In the genomic region with DNA sequence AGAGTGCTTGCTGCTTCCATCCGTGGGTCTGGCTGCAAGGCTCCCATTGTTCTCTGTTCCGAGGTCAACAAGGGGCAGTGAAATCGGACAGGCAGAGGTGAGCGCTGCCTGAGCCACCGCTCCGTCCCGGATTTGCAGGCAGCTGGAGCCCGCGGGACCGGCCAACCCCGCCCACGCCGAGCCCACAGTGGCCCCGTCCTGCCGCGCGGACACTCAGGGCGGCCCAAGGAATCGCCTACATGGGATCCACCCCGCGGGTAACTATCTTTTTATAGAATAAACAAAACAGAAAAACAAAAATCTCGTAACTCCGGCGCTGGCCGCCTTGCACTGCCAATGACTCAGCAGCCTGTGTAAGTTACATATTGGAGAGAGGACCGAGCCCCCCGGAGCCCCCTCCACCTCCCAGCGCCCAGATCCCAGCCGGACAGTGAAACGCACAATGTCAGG, we compare ENCODE assay signal across 1 cellular context.
TF ChIP-seq lines count a peak whose summit lies in the region.

No MANE protein-coding gene starts in this region.

TF ChIP-seq in HepG2, 621 proteins besides CTCF, POLR2A, EP300 and RAD21 (continued from another document and continues in another):
- TF ChIP-seq HHEX (CRISPR knock-in tag; IDR thresholded peaks at IDR 0.05) (no peak), ZNF260 (CRISPR knock-in tag; IDR thresholded peaks at IDR 0.05; ENCODE audit: borderline replicate concordance, low read depth) (no peak), ZNF263 (CRISPR knock-in tag; IDR thresholded peaks at IDR 0.05) (no peak), ZNF775 (CRISPR knock-in tag; IDR thresholded peaks at IDR 0.05; ENCODE audit: borderline replicate concordance) (no peak), KAT8 (CRISPR knock-in tag; IDR thresholded peaks at IDR 0.05) (no peak), ZFP1 (CRISPR knock-in tag; IDR thresholded peaks at IDR 0.05) (no peak), NR2C2 (CRISPR knock-in tag; IDR thresholded peaks at IDR 0.05; ENCODE audit: borderline replicate concordance) (no peak), JARID2 (CRISPR knock-in tag; IDR thresholded peaks at IDR 0.05; ENCODE audit: insufficient replicate concordance) (no peak), KLF13 (CRISPR knock-in tag; IDR thresholded peaks at IDR 0.05) (no peak), REXO4 (CRISPR knock-in tag; IDR thresholded peaks at IDR 0.05; ENCODE audit: borderline replicate concordance) (no peak), GATAD2A (CRISPR knock-in tag; IDR thresholded peaks at IDR 0.05) (peak; percentile 40; the same call in 1 of the 2 replicates), ZNF256 (CRISPR knock-in tag; conservative IDR thresholded peaks at IDR 0.05) (no peak), ZFP36L2 (CRISPR knock-in tag; IDR thresholded peaks at IDR 0.05) (no peak), HOXA5 (CRISPR knock-in tag; IDR thresholded peaks at IDR 0.05) (no peak), MXI1 (IDR thresholded peaks at IDR 0.05; ENCODE audit: borderline replicate concordance, low read depth, low read length) (no peak), KLF12 (CRISPR knock-in tag; IDR thresholded peaks at IDR 0.05; ENCODE audit: borderline replicate concordance) (no peak), NPAS2 (CRISPR knock-in tag; IDR thresholded peaks at IDR 0.05; ENCODE audit: borderline replicate concordance) (no peak), ZNF460 (CRISPR knock-in tag; IDR thresholded peaks at IDR 0.05; ENCODE audit: borderline replicate concordance) (no peak), ZNF543 (CRISPR knock-in tag; IDR thresholded peaks at IDR 0.05) (no peak), MBNL3 (CRISPR knock-in tag; conservative IDR thresholded peaks at IDR 0.05) (no peak), ZNF737 (CRISPR knock-in tag; IDR thresholded peaks at IDR 0.05; ENCODE audit: borderline replicate concordance) (no peak), ZNF20 (CRISPR knock-in tag; IDR thresholded peaks at IDR 0.05) (no peak), SP4 (CRISPR knock-in tag; IDR thresholded peaks at IDR 0.05) (no peak), TBX2 (CRISPR knock-in tag; IDR thresholded peaks at IDR 0.05; ENCODE audit: borderline replicate concordance) (no peak), ZNF556 (CRISPR knock-in tag; IDR thresholded peaks at IDR 0.05; ENCODE audit: borderline replicate concordance) (no peak), ZNF430 (CRISPR knock-in tag; IDR thresholded peaks at IDR 0.05) (no peak)
- TF ChIP-seq, protein P1, sequence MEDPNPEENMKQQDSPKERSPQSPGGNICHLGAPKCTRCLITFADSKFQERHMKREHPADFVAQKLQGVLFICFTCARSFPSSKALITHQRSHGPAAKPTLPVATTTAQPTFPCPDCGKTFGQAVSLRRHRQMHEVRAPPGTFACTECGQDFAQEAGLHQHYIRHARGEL (CRISPR knock-in tag; IDR thresholded peaks at IDR 0.05): no peak
- TF ChIP-seq, protein P2, sequence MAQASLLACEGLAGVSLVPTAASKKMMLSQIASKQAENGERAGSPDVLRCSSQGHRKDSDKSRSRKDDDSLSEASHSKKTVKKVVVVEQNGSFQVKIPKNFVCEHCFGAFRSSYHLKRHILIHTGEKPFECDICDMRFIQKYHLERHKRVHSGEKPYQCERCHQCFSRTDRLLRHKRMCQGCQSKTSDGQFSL (CRISPR knock-in tag; IDR thresholded peaks at IDR 0.05): no peak
- TF ChIP-seq, protein P3, sequence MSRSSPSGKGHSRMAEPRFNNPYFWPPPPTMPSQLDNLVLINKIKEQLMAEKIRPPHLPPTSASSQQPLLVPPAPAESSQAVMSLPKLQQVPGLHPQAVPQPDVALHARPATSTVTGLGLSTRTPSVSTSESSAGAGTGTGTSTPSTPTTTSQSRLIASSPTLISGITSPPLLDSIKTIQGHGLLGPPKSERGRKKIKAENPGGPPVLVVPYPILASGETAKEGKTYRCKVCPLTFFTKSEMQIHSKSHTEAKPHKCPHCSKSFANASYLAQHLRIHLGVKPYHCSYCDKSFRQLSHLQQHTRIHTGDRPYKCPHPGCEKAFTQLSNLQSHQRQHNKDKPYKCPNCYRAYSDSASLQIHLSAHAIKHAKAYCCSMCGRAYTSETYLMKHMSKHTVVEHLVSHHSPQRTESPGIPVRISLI (CRISPR knock-in tag; IDR thresholded peaks at IDR 0.05; ENCODE audit: borderline replicate concordance): no peak
- TF ChIP-seq, protein P4, sequence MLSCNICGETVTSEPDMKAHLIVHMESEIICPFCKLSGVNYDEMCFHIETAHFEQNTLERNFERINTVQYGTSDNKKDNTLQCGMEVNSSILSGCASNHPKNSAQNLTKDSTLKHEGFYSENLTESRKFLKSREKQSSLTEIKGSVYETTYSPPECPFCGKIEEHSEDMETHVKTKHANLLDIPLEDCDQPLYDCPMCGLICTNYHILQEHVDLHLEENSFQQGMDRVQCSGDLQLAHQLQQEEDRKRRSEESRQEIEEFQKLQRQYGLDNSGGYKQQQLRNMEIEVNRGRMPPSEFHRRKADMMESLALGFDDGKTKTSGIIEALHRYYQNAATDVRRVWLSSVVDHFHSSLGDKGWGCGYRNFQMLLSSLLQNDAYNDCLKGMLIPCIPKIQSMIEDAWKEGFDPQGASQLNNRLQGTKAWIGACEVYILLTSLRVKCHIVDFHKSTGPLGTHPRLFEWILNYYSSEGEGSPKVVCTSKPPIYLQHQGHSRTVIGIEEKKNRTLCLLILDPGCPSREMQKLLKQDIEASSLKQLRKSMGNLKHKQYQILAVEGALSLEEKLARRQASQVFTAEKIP (CRISPR knock-in tag; IDR thresholded peaks at IDR 0.05; ENCODE audit: borderline replicate concordance): no peak
- TF ChIP-seq, protein P5, sequence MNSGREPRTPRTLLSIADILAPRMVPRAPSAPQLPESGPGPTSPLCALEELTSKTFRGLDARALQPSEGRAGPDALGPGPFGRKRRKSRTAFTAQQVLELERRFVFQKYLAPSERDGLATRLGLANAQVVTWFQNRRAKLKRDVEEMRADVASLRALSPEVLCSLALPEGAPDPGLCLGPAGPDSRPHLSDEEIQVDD (CRISPR knock-in tag; IDR thresholded peaks at IDR 0.05; ENCODE audit: borderline replicate concordance): no peak
- TF ChIP-seq, protein P6, sequence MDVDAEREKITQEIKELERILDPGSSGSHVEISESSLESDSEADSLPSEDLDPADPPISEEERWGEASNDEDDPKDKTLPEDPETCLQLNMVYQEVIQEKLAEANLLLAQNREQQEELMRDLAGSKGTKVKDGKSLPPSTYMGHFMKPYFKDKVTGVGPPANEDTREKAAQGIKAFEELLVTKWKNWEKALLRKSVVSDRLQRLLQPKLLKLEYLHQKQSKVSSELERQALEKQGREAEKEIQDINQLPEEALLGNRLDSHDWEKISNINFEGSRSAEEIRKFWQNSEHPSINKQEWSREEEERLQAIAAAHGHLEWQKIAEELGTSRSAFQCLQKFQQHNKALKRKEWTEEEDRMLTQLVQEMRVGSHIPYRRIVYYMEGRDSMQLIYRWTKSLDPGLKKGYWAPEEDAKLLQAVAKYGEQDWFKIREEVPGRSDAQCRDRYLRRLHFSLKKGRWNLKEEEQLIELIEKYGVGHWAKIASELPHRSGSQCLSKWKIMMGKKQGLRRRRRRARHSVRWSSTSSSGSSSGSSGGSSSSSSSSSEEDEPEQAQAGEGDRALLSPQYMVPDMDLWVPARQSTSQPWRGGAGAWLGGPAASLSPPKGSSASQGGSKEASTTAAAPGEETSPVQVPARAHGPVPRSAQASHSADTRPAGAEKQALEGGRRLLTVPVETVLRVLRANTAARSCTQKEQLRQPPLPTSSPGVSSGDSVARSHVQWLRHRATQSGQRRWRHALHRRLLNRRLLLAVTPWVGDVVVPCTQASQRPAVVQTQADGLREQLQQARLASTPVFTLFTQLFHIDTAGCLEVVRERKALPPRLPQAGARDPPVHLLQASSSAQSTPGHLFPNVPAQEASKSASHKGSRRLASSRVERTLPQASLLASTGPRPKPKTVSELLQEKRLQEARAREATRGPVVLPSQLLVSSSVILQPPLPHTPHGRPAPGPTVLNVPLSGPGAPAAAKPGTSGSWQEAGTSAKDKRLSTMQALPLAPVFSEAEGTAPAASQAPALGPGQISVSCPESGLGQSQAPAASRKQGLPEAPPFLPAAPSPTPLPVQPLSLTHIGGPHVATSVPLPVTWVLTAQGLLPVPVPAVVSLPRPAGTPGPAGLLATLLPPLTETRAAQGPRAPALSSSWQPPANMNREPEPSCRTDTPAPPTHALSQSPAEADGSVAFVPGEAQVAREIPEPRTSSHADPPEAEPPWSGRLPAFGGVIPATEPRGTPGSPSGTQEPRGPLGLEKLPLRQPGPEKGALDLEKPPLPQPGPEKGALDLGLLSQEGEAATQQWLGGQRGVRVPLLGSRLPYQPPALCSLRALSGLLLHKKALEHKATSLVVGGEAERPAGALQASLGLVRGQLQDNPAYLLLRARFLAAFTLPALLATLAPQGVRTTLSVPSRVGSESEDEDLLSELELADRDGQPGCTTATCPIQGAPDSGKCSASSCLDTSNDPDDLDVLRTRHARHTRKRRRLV (CRISPR knock-in tag; IDR thresholded peaks at IDR 0.05): no peak
- TF ChIP-seq, protein P7, sequence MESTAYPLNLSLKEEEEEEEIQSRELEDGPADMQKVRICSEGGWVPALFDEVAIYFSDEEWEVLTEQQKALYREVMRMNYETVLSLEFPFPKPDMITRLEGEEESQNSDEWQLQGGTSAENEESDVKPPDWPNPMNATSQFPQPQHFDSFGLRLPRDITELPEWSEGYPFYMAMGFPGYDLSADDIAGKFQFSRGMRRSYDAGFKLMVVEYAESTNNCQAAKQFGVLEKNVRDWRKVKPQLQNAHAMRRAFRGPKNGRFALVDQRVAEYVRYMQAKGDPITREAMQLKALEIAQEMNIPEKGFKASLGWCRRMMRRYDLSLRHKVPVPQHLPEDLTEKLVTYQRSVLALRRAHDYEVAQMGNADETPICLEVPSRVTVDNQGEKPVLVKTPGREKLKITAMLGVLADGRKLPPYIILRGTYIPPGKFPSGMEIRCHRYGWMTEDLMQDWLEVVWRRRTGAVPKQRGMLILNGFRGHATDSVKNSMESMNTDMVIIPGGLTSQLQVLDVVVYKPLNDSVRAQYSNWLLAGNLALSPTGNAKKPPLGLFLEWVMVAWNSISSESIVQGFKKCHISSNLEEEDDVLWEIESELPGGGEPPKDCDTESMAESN (CRISPR knock-in tag; conservative IDR thresholded peaks at IDR 0.05): no peak
- TF ChIP-seq, protein P8, sequence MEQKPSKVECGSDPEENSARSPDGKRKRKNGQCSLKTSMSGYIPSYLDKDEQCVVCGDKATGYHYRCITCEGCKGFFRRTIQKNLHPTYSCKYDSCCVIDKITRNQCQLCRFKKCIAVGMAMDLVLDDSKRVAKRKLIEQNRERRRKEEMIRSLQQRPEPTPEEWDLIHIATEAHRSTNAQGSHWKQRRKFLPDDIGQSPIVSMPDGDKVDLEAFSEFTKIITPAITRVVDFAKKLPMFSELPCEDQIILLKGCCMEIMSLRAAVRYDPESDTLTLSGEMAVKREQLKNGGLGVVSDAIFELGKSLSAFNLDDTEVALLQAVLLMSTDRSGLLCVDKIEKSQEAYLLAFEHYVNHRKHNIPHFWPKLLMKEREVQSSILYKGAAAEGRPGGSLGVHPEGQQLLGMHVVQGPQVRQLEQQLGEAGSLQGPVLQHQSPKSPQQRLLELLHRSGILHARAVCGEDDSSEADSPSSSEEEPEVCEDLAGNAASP (CRISPR knock-in tag; IDR thresholded peaks at IDR 0.05; ENCODE audit: borderline replicate concordance): 0 out of 2 replicates have a peak, but pooled peaks have one; percentile 17
- TF ChIP-seq, protein P9, sequence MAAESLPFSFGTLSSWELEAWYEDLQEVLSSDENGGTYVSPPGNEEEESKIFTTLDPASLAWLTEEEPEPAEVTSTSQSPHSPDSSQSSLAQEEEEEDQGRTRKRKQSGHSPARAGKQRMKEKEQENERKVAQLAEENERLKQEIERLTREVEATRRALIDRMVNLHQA (CRISPR knock-in tag; IDR thresholded peaks at IDR 0.05): no peak
- TF ChIP-seq, protein P10, sequence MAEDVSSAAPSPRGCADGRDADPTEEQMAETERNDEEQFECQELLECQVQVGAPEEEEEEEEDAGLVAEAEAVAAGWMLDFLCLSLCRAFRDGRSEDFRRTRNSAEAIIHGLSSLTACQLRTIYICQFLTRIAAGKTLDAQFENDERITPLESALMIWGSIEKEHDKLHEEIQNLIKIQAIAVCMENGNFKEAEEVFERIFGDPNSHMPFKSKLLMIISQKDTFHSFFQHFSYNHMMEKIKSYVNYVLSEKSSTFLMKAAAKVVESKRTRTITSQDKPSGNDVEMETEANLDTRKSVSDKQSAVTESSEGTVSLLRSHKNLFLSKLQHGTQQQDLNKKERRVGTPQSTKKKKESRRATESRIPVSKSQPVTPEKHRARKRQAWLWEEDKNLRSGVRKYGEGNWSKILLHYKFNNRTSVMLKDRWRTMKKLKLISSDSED (CRISPR knock-in tag; IDR thresholded peaks at IDR 0.05): no peak
- TF ChIP-seq, protein P11, sequence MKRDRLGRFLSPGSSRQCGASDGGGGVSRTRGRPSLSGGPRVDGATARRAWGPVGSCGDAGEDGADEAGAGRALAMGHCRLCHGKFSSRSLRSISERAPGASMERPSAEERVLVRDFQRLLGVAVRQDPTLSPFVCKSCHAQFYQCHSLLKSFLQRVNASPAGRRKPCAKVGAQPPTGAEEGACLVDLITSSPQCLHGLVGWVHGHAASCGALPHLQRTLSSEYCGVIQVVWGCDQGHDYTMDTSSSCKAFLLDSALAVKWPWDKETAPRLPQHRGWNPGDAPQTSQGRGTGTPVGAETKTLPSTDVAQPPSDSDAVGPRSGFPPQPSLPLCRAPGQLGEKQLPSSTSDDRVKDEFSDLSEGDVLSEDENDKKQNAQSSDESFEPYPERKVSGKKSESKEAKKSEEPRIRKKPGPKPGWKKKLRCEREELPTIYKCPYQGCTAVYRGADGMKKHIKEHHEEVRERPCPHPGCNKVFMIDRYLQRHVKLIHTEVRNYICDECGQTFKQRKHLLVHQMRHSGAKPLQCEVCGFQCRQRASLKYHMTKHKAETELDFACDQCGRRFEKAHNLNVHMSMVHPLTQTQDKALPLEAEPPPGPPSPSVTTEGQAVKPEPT (CRISPR knock-in tag; IDR thresholded peaks at IDR 0.05; ENCODE audit: low read depth): no peak
- TF ChIP-seq, protein P12, sequence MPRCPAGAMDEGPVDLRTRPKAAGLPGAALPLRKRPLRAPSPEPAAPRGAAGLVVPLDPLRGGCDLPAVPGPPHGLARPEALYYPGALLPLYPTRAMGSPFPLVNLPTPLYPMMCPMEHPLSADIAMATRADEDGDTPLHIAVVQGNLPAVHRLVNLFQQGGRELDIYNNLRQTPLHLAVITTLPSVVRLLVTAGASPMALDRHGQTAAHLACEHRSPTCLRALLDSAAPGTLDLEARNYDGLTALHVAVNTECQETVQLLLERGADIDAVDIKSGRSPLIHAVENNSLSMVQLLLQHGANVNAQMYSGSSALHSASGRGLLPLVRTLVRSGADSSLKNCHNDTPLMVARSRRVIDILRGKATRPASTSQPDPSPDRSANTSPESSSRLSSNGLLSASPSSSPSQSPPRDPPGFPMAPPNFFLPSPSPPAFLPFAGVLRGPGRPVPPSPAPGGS (CRISPR knock-in tag; IDR thresholded peaks at IDR 0.05): no peak
- TF ChIP-seq, protein P13, sequence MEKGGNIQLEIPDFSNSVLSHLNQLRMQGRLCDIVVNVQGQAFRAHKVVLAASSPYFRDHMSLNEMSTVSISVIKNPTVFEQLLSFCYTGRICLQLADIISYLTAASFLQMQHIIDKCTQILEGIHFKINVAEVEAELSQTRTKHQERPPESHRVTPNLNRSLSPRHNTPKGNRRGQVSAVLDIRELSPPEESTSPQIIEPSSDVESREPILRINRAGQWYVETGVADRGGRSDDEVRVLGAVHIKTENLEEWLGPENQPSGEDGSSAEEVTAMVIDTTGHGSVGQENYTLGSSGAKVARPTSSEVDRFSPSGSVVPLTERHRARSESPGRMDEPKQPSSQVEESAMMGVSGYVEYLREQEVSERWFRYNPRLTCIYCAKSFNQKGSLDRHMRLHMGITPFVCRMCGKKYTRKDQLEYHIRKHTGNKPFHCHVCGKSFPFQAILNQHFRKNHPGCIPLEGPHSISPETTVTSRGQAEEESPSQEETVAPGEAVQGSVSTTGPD (CRISPR knock-in tag; IDR thresholded peaks at IDR 0.05): no peak
